Comparison of ENCODE assay signal across 13 cellular contexts in the genomic region with DNA sequence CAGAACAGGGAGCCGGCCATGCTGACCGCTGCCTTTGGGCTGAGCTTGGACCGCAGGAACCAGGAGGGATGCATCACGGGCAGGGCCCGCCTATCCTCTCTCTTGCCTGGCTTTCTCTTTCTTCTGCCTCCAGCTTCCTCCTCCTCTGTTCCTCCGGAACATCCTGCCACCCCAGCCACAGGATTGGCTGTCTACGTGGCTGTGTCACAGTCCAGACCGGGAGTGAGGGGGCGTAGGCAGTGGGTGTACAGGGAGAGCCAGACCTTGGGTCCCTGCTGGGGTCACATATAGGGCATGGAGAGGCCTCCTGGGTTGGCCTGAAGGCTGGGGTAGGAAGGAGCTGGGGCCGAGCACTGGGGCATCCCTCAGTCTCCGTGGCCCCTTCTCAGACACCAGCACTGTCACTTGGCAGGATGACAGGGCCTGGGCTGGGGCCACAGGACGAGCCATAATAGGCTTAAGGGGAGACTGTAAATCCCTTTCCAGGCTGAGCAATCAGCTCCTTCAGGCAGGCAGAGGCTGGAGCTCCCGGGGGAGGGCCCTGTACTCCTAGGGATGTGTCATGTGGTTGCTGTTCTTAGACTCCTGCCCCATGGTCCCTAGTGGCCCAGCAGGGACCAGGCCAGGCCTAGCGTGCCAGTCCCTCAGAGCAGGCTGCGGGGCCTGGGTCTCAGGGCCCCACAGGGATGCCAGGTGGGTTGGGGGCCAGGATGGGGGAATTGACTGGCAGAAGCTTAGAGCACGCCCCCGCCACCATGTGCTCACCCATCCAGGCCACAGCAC. TPM values are rescaled to one million over a fixed set of nuclear protein-coding genes. Genes with fewer than 3 reads are reported as not detected.
A peak's percentile ranks its signal among the peaks of the same experiment; 100 is the strongest.
DNase-seq lines count a peak whose midpoint lies in the region; ATAC-seq, FAIRE-seq and TF ChIP-seq lines count a peak whose summit lies in the region.
"Had no signal": no experiment of that assay in that cellular context is flagged by ENCODE, and none has a peak within 500 bp of the region (broad histone marks: within the 10 kb centered on the region; RNA-seq: fewer than 3 reads in every experiment).

No MANE protein-coding gene starts in this region.

- CTCF ChIA-PET in K562 (lab: Yijun Ruan, JAX; ENCODE audit: low intra/inter-chr PET ratio), result no interaction called here

- H3K4me3 Mint-ChIP-seq in natural killer cell, result no peak overlapping the region
- H3K4me3 Mint-ChIP-seq: activated naive CD8-positive, alpha-beta T cell had no signal

- peaks cover 8 to 15% of the 10 kb centered on the region in 2 donors for H3K4me1 Mint-ChIP-seq in natural killer cell

- no peaks in the 10 kb centered on the region for H3K9me3 Mint-ChIP-seq in natural killer cell

- TF ChIP-seq POLR2A in K562 (conservative IDR thresholded peaks at IDR 0.05), result no peak

- H3K27ac Mint-ChIP-seq in natural killer cell, result no peak overlapping the region
- H3K27ac Mint-ChIP-seq: activated naive CD8-positive, alpha-beta T cell had no signal

- H3K36me3 ChIP-seq in cardiac muscle cell (no peaks in the 10 kb centered on the region), K562 (ENCODE audit: control insufficient read depth, insufficient read depth, low read length) (no peaks in the 10 kb centered on the region), kidney (ENCODE audit: control insufficient read depth in 1 of 2, insufficient read depth in 2 of 2, low read length in 2 of 2) (no peaks in the 10 kb centered on the region), aorta (ENCODE audit: control insufficient read depth in 1 of 2, insufficient read depth in 2 of 2, low read length in 1 of 2) (no peaks in the 10 kb centered on the region)
- H3K36me3 ChIP-seq: ovary had no signal

- intact Hi-C loops in Right ventricle myocardium superior (cut with DNase I) (no loop called here), K562 (cut with micrococcal nuclease) (no loop called here), kidney (cut with DNase I) (no loop called here), aorta (cut with DNase I) (no loop called here), natural killer cell (cut with micrococcal nuclease) (no loop called here)

- no peaks in the 10 kb centered on the region for H3K9me3 ChIP-seq in cardiac muscle cell (ENCODE audit: low read depth)
- no peaks in the 10 kb centered on the region for H3K9me3 ChIP-seq in K562 (replicated peaks; ENCODE audit: control insufficient read depth, insufficient read depth, low read depth, low read length)
- no peaks in the 10 kb centered on the region for H3K9me3 ChIP-seq in kidney (ENCODE audit: control insufficient read depth in 1 of 2, low read length in 2 of 2)
- H3K9me3 ChIP-seq in aorta (ENCODE audit: control insufficient read depth, low read length), result no peaks in the 10 kb centered on the region
- H3K9me3 ChIP-seq: ovary had no signal

- FAIRE-seq in K562 (lab: Jason Lieb, UNC) (peak; percentile 69), kidney (lab: Jason Lieb, UNC) (no peak)

- ATAC-seq in Right ventricle myocardium superior (ENCODE audit: poor library complexity), result no peak
- ATAC-seq in K562, result peak; percentile 60
- peak; percentile 45 for ATAC-seq in aorta (ENCODE audit: low FRiP score)
- ATAC-seq in natural killer cell, result no peak
- ATAC-seq in HG02798 (IDR thresholded peaks at IDR 0.05; ENCODE audit: poor library complexity, unreplicated experiment), result no peak

- TF ChIP-seq EP300 in K562 (IDR thresholded peaks at IDR 0.05; ENCODE audit: low read length), result no peak

- H3K36me3 Mint-ChIP-seq in natural killer cell, result no peaks in the 10 kb centered on the region
- H3K36me3 Mint-ChIP-seq: activated naive CD8-positive, alpha-beta T cell had no signal

- WGBS in K562 (ENCODE audit: insufficient coverage, low coverage, missing lambda C conversion rate), result 74% methylated on average over 15 of the region's 17 CpGs
- 70 to 73% methylated on average over 16 to 17 of the region's 17 CpGs for WGBS in aorta, 2 donors

- TF ChIP-seq CTCF in cardiac muscle cell (IDR thresholded peaks at IDR 0.05; ENCODE audit: low read depth, low read length) (no peak), K562 (IDR thresholded peaks at IDR 0.05 in 2 of 3, conservative IDR thresholded peaks at IDR 0.05 in 1 of 3; ENCODE audit: insufficient read depth in 2 of 3, low read depth in 1 of 3, low read length in 3 of 3) (no peak), kidney (IDR thresholded peaks at IDR 0.05; ENCODE audit: borderline replicate concordance, extremely low read depth, insufficient read depth) (no peak), natural killer cell (IDR thresholded peaks at IDR 0.05) (no peak)

- POLR2A ChIA-PET in K562 (lab: Yijun Ruan, JAX), result interaction anchor here (1.5 kb wide), 1 partner anchor 16 kb away, joined by 8 read pairs; no protein-coding TSS in a partner anchor

- BruUV-seq in K562 (replicated peaks; lab: Mats Ljungman, UMichigan), result no TSS peak

- H4K20me1 ChIP-seq in K562 (replicated peaks; ENCODE audit: control insufficient read depth, insufficient read depth, low read length), result no peaks in the 10 kb centered on the region

- H3K4me2 ChIP-seq in K562 (ENCODE audit: insufficient read depth, low read length), result no peak overlapping the region

- H3K79me2 ChIP-seq in K562 (ENCODE audit: control insufficient read depth, insufficient read depth, low read length), result no peaks in the 10 kb centered on the region

- H3K4me1 ChIP-seq in cardiac muscle cell (ENCODE audit: low read depth), result peaks cover 47% of the 10 kb centered on the region
- peaks cover 36 to 47% of the 10 kb centered on the region in 2 experiments for H3K4me1 ChIP-seq in K562 (replicated peaks in 1 of 2; ENCODE audit: control insufficient read depth in 2 of 2, insufficient read depth in 2 of 2, low read length in 2 of 2)
- H3K4me1 ChIP-seq in kidney (ENCODE audit: control insufficient read depth in 1 of 2, insufficient read depth in 1 of 2, low read depth in 1 of 2, low read length in 2 of 2), result peaks cover 3 to 7% of the 10 kb centered on the region in 2 donors
- no peaks in the 10 kb centered on the region for H3K4me1 ChIP-seq in aorta (ENCODE audit: control insufficient read depth in 1 of 2, insufficient read depth in 2 of 2, low read length in 2 of 2)

- H3K27me3 Mint-ChIP-seq in natural killer cell (ENCODE audit: low read depth in 2 of 2), result peaks cover 0 to 8% of the 10 kb centered on the region in 2 donors
- H3K27me3 Mint-ChIP-seq: activated naive CD8-positive, alpha-beta T cell had no signal

- H3K4me3 ChIP-seq in cardiac muscle cell (no peak overlapping the region), K562 (no peak overlapping the region), kidney (ENCODE audit: low read length in 2 of 2) (no peak overlapping the region), aorta (ENCODE audit: low read length in 2 of 2) (no peak overlapping the region)
- H3K4me3 ChIP-seq: ovary had no signal

- H2AFZ ChIP-seq in K562 (ENCODE audit: low read depth, low read length), result peak overlapping the region; percentile 81

- no peaks in the 10 kb centered on the region for H3K9me1 ChIP-seq in K562 (ENCODE audit: control insufficient read depth, insufficient read depth, low read length)

- no peak for TF ChIP-seq RAD21 in K562 (CRISPR knock-in tag; conservative IDR thresholded peaks at IDR 0.05 in 1 of 2, IDR thresholded peaks at IDR 0.05 in 1 of 2)

- H3K27ac ChIP-seq in cardiac muscle cell, result peak overlapping the region; percentile 56
- peak overlapping the region; percentile 39; the same call in 1 of the 3 replicates for H3K27ac ChIP-seq in K562 (ENCODE audit: extremely low read depth, low read depth, low read length)
- H3K27ac ChIP-seq in kidney (ENCODE audit: low read depth in 2 of 2, low read length in 2 of 2), result peak overlapping the region in 1 of 2 donors; percentile 48
- no peak overlapping the region for H3K27ac ChIP-seq in aorta (ENCODE audit: low read depth in 1 of 2, low read length in 2 of 2)
- H3K27ac ChIP-seq: HL-60, ovary had no signal

- H3K9ac ChIP-seq in K562 (ENCODE audit: insufficient read depth in 1 of 2, low read depth in 2 of 2, low read length in 2 of 2) (peak overlapping the region; percentile 23 to 53; a peak in 3 of 4 replicates), kidney (ENCODE audit: low read length in 2 of 2) (no peak overlapping the region)

- H3K27me3 ChIP-seq in cardiac muscle cell (no peaks in the 10 kb centered on the region), K562 (ENCODE audit: control insufficient read depth in 2 of 2, insufficient read depth in 2 of 2, low read length in 2 of 2) (no peaks in the 10 kb centered on the region), aorta (ENCODE audit: control insufficient read depth in 1 of 2, insufficient read depth in 2 of 2, low read length in 1 of 2) (no peaks in the 10 kb centered on the region)
- H3K27me3 ChIP-seq: ovary had no signal

- DNase-seq in cardiac muscle cell (ENCODE audit: low read depth in 1 of 2, low spot score in 1 of 2) (peak; percentile 50 to 64), Right ventricle myocardium superior (no peak), K562 (ENCODE audit: extremely low read depth in 1 of 4, low spot score in 3 of 4) (peak; percentile 49 to 60 (median 56)), kidney (peak; percentile 83), aorta (peak in 1 of 2 donors; percentile 86), natural killer cell (no peak), pons (ENCODE audit: low spot score) (no peak)
- DNase-seq: activated CD4-positive, CD25-positive, alpha-beta regulatory T cell; NCI-H446 treated with DMSO at 0.1 percent for 48 hours had no signal

- in situ Hi-C loops in K562 (cut with MboI), result no loop called here

RNA-seq across cellular contexts. Expression of gene LINGO1, which starts 25.4 kb away (rescaled TPM):
- total RNA-seq in cardiac muscle cell, result 21.8 and 31.8 TPM in 2 replicates
- 37.0 and 75.4 TPM in 2 replicates for polyA plus RNA-seq in cardiac muscle cell
- 0.81 TPM for total RNA-seq in Right ventricle myocardium superior
- total RNA-seq in K562 (2011; cell fraction: chromatin; rRNA removed; ENCODE audit: low replicate concordance), result 11.5 and 26.9 TPM in 2 replicates
- 18.7 and 19.2 TPM in 2 replicates for total RNA-seq in K562 (2011; cell fraction: nucleolus; rRNA removed)
- 24.1 and 38.6 TPM in 2 replicates for total RNA-seq in K562 (2011; cell fraction: nucleoplasm; rRNA removed)
- 2.1 and 3.3 TPM in 2 replicates for total RNA-seq in K562 (2014; rRNA removed)
- 0.65 and 0.73 TPM in 2 replicates for total RNA-seq in K562 (2014; rRNA removed; fragmentation: Illumina TruSeq; extraction: Trizol)
- 2.0 TPM in 2 replicates for total RNA-seq in K562 (2015; rRNA removed; fragmentation: Illumina TruSeq; extraction: Trizol)
- 14.3 and 14.8 TPM in 2 replicates for total RNA-seq in K562 (2021)
- polyA plus RNA-seq in K562 (2011; rRNA removed), result 12.4 and 19.4 TPM in 2 replicates
- polyA plus RNA-seq in K562 (2011; cell fraction: cytosol; rRNA removed), result 14.2 and 25.6 TPM in 2 replicates
- polyA plus RNA-seq in K562 (2011; cell fraction: nucleus; rRNA removed), result 10.6 and 19.2 TPM in 2 replicates
- 8.0 and 8.2 TPM in 2 replicates for polyA plus RNA-seq in K562 (2012)
- 15.3 and 19.0 TPM in 2 replicates for polyA plus RNA-seq in K562 (2014; fragmentation: Illumina TruSeq; extraction: Trizol)
- polyA plus RNA-seq in K562 (2014; fragmentation: Nextera tagmentation; extraction: Ambion mirVana), result under 1 TPM; 0.07 to 0.08 TPM
- polyA plus RNA-seq in K562 (2014; rRNA removed), result 8.1 and 9.3 TPM in 2 replicates
- polyA minus RNA-seq in K562 (2011; rRNA and poly(A)+ RNA removed), result 5.8 and 8.8 TPM in 2 replicates
- polyA minus RNA-seq in K562 (2011; cell fraction: cytosol; rRNA and poly(A)+ RNA removed), result 14.6 and 15.2 TPM in 2 replicates
- 3.4 and 3.8 TPM in 2 replicates for polyA minus RNA-seq in K562 (2011; cell fraction: nucleus; rRNA and poly(A)+ RNA removed)
- total RNA-seq in kidney, result 3.9 TPM
- polyA plus RNA-seq in kidney (ENCODE audit: insufficient read depth, low read depth, low replicate concordance), result 6.8 TPM
- 1 to 10 TPM; 1.9 to 2.1 TPM for total RNA-seq in aorta
- 1 to 10 TPM in 1 of 2 donors, under 1 TPM in 1; 0.38 to 1.0 TPM for polyA plus RNA-seq in aorta
- not detected for total RNA-seq in natural killer cell

Comparison
In these comparisons a context has a peak if more than half of its experiments do, and no peak if none do; other contexts are left out.
1. DNase-seq: peak in cardiac muscle cell (2 of 2), K562 (4 of 4) and kidney (single experiment); none in Right ventricle myocardium superior (single experiment), natural killer cell (single experiment) and pons (single experiment).
2. H3K27ac ChIP-seq: peak in cardiac muscle cell (single experiment) and K562 (single experiment); none in aorta (0 of 2).
3. ATAC-seq: peak in K562 (single experiment) and aorta (single experiment); none in Right ventricle myocardium superior (single experiment), natural killer cell (0 of 3) and HG02798 (single experiment).
4. H3K9ac ChIP-seq: peak in K562 (2 of 2); none in kidney (0 of 2).